11 cellular contexts compared by ENCODE assay signal in genomic region chrX:152641996-152642395, GRCh38. TPM values are rescaled to one million over a fixed set of nuclear protein-coding genes. Genes with fewer than 3 reads are reported as not detected.
A peak's percentile ranks its signal among the peaks of the same experiment; 100 is the strongest.
DNase-seq lines count a peak whose midpoint lies in the region; ATAC-seq and TF ChIP-seq lines count a peak whose summit lies in the region.
"Had no signal": no experiment of that assay in that cellular context is flagged by ENCODE, and none has a peak within 500 bp of the region (broad histone marks: within the 10 kb centered on the region; RNA-seq: fewer than 3 reads in every experiment).

No MANE protein-coding gene starts in this region.

- no peaks in the 10 kb centered on the region for H3K4me1 ChIP-seq in left ventricle myocardium inferior

- H3K4me3 ChIP-seq in left ventricle myocardium inferior (no peak overlapping the region), fibroblast of villous mesenchyme (ENCODE audit: low read depth, low read length) (no peak overlapping the region)
- H3K4me3 ChIP-seq: BLaER1 treated with 17β-estradiol and CSF1 and Interleukin-3, amounts not matched to agents 10 nM and 100 nM had no signal

- H3K27me3 ChIP-seq in left ventricle myocardium inferior (ENCODE audit: low read depth): peaks cover 36% of the 10 kb centered on the region

- DNase-seq in left ventricle myocardium inferior (no peak), cardiac septum (ENCODE audit: low spot score) (no peak), NCI-H69 (lab: John Stamatoyannopoulos, UW) (peak; percentile 36), fibroblast of villous mesenchyme (ENCODE audit: low read depth) (peak; percentile 6), T-helper 9 cell (no peak), NCI-H2081 treated with DMSO at 0.1 percent for 48 hours (lab: John Stamatoyannopoulos, UW) (no peak), GOT3 (lab: John Stamatoyannopoulos, UW) (no peak)
- DNase-seq: T1000 had no signal

- no peak for ATAC-seq in GM18502 (IDR thresholded peaks at IDR 0.05; ENCODE audit: poor library complexity, unreplicated experiment)

- H3K9me3 ChIP-seq in left ventricle myocardium inferior (replicated peaks): no peaks in the 10 kb centered on the region

- TF ChIP-seq CTCF in left ventricle myocardium inferior (IDR thresholded peaks at IDR 0.05; ENCODE audit: borderline replicate concordance) (peak; percentile 40), fibroblast of villous mesenchyme (IDR thresholded peaks at IDR 0.05; ENCODE audit: insufficient read depth, low read depth, low read length) (peak; percentile 20)

- no peaks in the 10 kb centered on the region for H3K36me3 ChIP-seq in left ventricle myocardium inferior
- H3K36me3 ChIP-seq: BLaER1 treated with 17β-estradiol and CSF1 and Interleukin-3, amounts not matched to agents 10 nM and 100 nM had no signal

- intact Hi-C loops in left ventricle myocardium inferior (cut with micrococcal nuclease): no loop called here
- intact Hi-C loops in cardiac septum (cut with DNase I): no loop called here

- no peak overlapping the region for H3K27ac ChIP-seq in left ventricle myocardium inferior (replicated peaks)
- H3K27ac ChIP-seq: BLaER1 treated with 17β-estradiol and CSF1 and Interleukin-3, amounts not matched to agents 10 nM and 100 nM had no signal

RNA-seq across cellular contexts. Expression of gene GABRQ, which starts 4.3 kb away (rescaled TPM):
- not detected for total RNA-seq in left ventricle myocardium inferior
- total RNA-seq in cardiac septum: not detected
- under 0.01 TPM in 1 of 2 replicates, not detected in the other for total RNA-seq in fibroblast of villous mesenchyme

RNA-seq across cellular contexts. Expression of gene MAGEA3, which starts 56.6 kb away (rescaled TPM):
- total RNA-seq in left ventricle myocardium inferior (not detected), cardiac septum (not detected), fibroblast of villous mesenchyme (not detected in 2 replicates)
- total RNA-seq: temporal lobe had no signal

Comparison
In these comparisons a context has a peak if more than half of its experiments do, and no peak if none do; other contexts are left out.
1. DNase-seq: peak in NCI-H69 (single experiment) and fibroblast of villous mesenchyme (single experiment); none in left ventricle myocardium inferior (single experiment), cardiac septum (single experiment), T-helper 9 cell (single experiment), NCI-H2081 treated with DMSO at 0.1 percent for 48 hours (single experiment) and GOT3 (single experiment).